8 cellular contexts compared by ENCODE assay signal in the genomic region with DNA sequence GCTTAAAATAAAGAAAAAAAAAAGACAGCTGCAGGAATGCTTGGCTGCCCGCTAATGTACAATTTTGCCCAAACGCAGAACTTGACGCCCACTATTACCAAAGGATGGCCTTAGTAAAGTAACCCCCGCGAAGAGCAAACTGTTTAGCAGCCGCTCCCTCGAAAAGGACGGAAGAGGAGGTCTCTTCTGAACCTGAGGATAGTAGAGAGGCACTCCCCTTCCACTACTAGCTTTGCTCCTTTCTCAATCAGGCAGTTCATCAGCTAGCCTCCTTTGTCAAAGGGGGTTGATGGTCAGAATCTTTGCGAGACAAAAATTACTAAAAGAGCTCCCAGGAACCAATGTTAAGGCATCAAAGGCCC. TPM values are rescaled to one million over a fixed set of nuclear protein-coding genes. Genes with fewer than 3 reads are reported as not detected.
DNase-seq lines count a peak whose midpoint lies in the region; ATAC-seq and TF ChIP-seq lines count a peak whose summit lies in the region.

No MANE protein-coding gene starts in this region.

- DNase-seq in OCI-M1 (lab: John Stamatoyannopoulos, UW) (peak; percentile 77), dermis blood vessel endothelial cell (peak; percentile 46), memory B cell (ENCODE audit: low spot score in 2 of 2) (no peak)
- no peak for DNase-seq in stimulated activated CD4-positive, alpha-beta T cell treated with anti-CD3 and anti-CD28 coated beads, Interleukin-4, amount 100 ng/mL, for 4 hours

- H3K36me3 ChIP-seq in urinary bladder (ENCODE audit: insufficient read depth): no peaks in the 10 kb centered on the region

- peak overlapping the region; percentile 96 for H3K27ac Mint-ChIP-seq in memory B cell

- no peaks in the 10 kb centered on the region for H3K27me3 Mint-ChIP-seq in memory B cell

- ATAC-seq in memory B cell (ENCODE audit: low read depth): no peak
- ATAC-seq in HG02840 (IDR thresholded peaks at IDR 0.05; ENCODE audit: low FRiP score, unreplicated experiment): no peak

- peaks cover 1% of the 10 kb centered on the region for H3K9me3 Mint-ChIP-seq in memory B cell

- H3K4me3 ChIP-seq in GM08714 (ENCODE audit: low read length) (peak overlapping the region; percentile 73), urinary bladder (ENCODE audit: low read depth, low read length) (peak overlapping the region; percentile 67)

- peaks cover 4% of the 10 kb centered on the region for H3K36me3 Mint-ChIP-seq in memory B cell

- no peaks in the 10 kb centered on the region for H3K4me1 ChIP-seq in urinary bladder (ENCODE audit: insufficient read depth)

- peak overlapping the region; percentile 97 for H3K27ac ChIP-seq in 22Rv1
- peak overlapping the region; percentile 98 for H3K27ac ChIP-seq in urinary bladder (ENCODE audit: low read depth)

- no peak for TF ChIP-seq CTCF in 22Rv1 (IDR thresholded peaks at IDR 0.05)

- 2% methylated on average over 9 of the region's 9 CpGs for WGBS in urinary bladder

- H3K4me1 Mint-ChIP-seq in memory B cell: peaks cover 31% of the 10 kb centered on the region

- peak overlapping the region; percentile 94 for H3K4me3 Mint-ChIP-seq in memory B cell

RNA-seq across cellular contexts. Expression of gene CAB39L, which starts 0.6 kb away (rescaled TPM):
- total RNA-seq in dermis blood vessel endothelial cell: 8.3 and 8.7 TPM in 2 replicates
- total RNA-seq in urinary bladder: 38.7 TPM
- polyA plus RNA-seq in urinary bladder: 39.3 TPM

RNA-seq across cellular contexts. Expression of gene SETDB2, which starts 0.8 kb away (rescaled TPM):
- total RNA-seq in dermis blood vessel endothelial cell (9.9 and 10.7 TPM in 2 replicates), urinary bladder (26.1 TPM)
- 5.9 TPM for polyA plus RNA-seq in urinary bladder

RNA-seq across cellular contexts. Expression of gene PHF11, which starts 52.4 kb away (rescaled TPM):
- 11.1 and 13.7 TPM in 2 replicates for total RNA-seq in dermis blood vessel endothelial cell
- 38.1 TPM for total RNA-seq in urinary bladder
- 41.2 TPM for polyA plus RNA-seq in urinary bladder

Comparison
In these comparisons a context has a peak if more than half of its experiments do, and no peak if none do; other contexts are left out.
1. DNase-seq: peak in OCI-M1 (single experiment) and dermis blood vessel endothelial cell (single experiment); none in memory B cell (0 of 2) and stimulated activated CD4-positive, alpha-beta T cell treated with anti-CD3 and anti-CD28 coated beads, Interleukin-4, amount 100 ng/mL, for 4 hours (0 of 2).